In genomic region chr2:200147371-200147770, GRCh38 we compare ENCODE assay signal across 28 cellular contexts.
DNase-seq lines count a peak whose midpoint lies in the region; ATAC-seq, FAIRE-seq and TF ChIP-seq lines count a peak whose summit lies in the region.
"Had no signal": no experiment of that assay in that cellular context is flagged by ENCODE, and none has a peak within 500 bp of the region (broad histone marks: within the 10 kb centered on the region; RNA-seq: fewer than 3 reads in every experiment).

No MANE protein-coding gene starts in this region.

- no peak overlapping the region for H3K4me3 ChIP-seq in SJCRH30
- H3K4me3 ChIP-seq in esophagus muscularis mucosa, result no peak overlapping the region
- H3K4me3 ChIP-seq in MG63, result no peak overlapping the region
- H3K4me3 ChIP-seq: BLaER1, GM12878 had no signal

- WGBS in esophagus muscularis mucosa, result 83% methylated on average over 2 of the region's 2 CpGs

- ATAC-seq in GM21367 (IDR thresholded peaks at IDR 0.05; ENCODE audit: unreplicated experiment), result no peak
- ATAC-seq: GM12878 had no signal

- DNase-seq in SJCRH30, result peak; percentile 70 to 88
- DNase-seq in esophagus muscularis mucosa (ENCODE audit: extremely low spot score), result peak; percentile 60
- DNase-seq in RCC 7860 (ENCODE audit: low spot score), result no peak
- DNase-seq in MG63, result no peak
- DNase-seq in amygdala (lab: John Stamatoyannopoulos, UW), result no peak
- DNase-seq: 8988T; ACHN; BE2C; C1 segment of cervical spinal cord; CD4-positive, alpha-beta memory T cell; CD4-positive, CD25-positive, alpha-beta regulatory T cell; CD8-positive, alpha-beta memory T cell; COR-L47; DMS 273 treated with DMSO at 0.1 percent for 48 hours; DMS153; DMS53; DMS79; DND-41; EL; GDM1 had no signal

- no peak for FAIRE-seq in RCC 7860 (lab: Jason Lieb, UNC)
- FAIRE-seq: A204.1, GM12878, GM12892, GM18507 had no signal

- H3K36me3 Mint-ChIP-seq in nephron (ENCODE audit: low read depth), result no peaks in the 10 kb centered on the region
- H3K36me3 Mint-ChIP-seq: CD14-positive monocyte; CD4-positive, CD25-positive, alpha-beta regulatory T cell had no signal

- H3K27me3 ChIP-seq in SJCRH30, result no peaks in the 10 kb centered on the region
- no peaks in the 10 kb centered on the region for H3K27me3 ChIP-seq in esophagus muscularis mucosa
- no peaks in the 10 kb centered on the region for H3K27me3 ChIP-seq in MG63
- H3K27me3 ChIP-seq: BE2C, BLaER1 had no signal

- H3K4me1 Mint-ChIP-seq in nephron, result peaks cover 18% of the 10 kb centered on the region
- H3K4me1 Mint-ChIP-seq: CD14-positive monocyte; CD4-positive, alpha-beta memory T cell; CD4-positive, CD25-positive, alpha-beta regulatory T cell; CD8-positive, alpha-beta memory T cell had no signal

- no peak overlapping the region for H3K4me3 Mint-ChIP-seq in nephron
- H3K4me3 Mint-ChIP-seq: CD14-positive monocyte; CD4-positive, alpha-beta memory T cell; CD4-positive, CD25-positive, alpha-beta regulatory T cell; CD8-positive, alpha-beta memory T cell had no signal

- H3K4me1 ChIP-seq in SJCRH30, result peaks cover 44% of the 10 kb centered on the region
- no peaks in the 10 kb centered on the region for H3K4me1 ChIP-seq in esophagus muscularis mucosa
- H3K4me1 ChIP-seq: BE2C, BLaER1 had no signal

- peak overlapping the region; percentile 23 to 41 (median 32) for H3K27ac Mint-ChIP-seq in nephron
- H3K27ac Mint-ChIP-seq: CD14-positive monocyte; CD4-positive, alpha-beta memory T cell; CD4-positive, CD25-positive, alpha-beta regulatory T cell; CD8-positive, alpha-beta memory T cell had no signal

- no peaks in the 10 kb centered on the region for H3K27me3 Mint-ChIP-seq in nephron (ENCODE audit: low read depth)
- H3K27me3 Mint-ChIP-seq: CD4-positive, CD25-positive, alpha-beta regulatory T cell had no signal

- H3K36me3 ChIP-seq in SJCRH30 (no peaks in the 10 kb centered on the region), esophagus muscularis mucosa (no peaks in the 10 kb centered on the region), MG63 (no peaks in the 10 kb centered on the region)
- H3K36me3 ChIP-seq: BE2C, BLaER1 had no signal

- intact Hi-C loops in esophagus muscularis mucosa (cut with DNase I), result no loop called here

- H3K27ac ChIP-seq in SJCRH30, result peak overlapping the region; percentile 98
- no peak overlapping the region for H3K27ac ChIP-seq in esophagus muscularis mucosa (replicated peaks in 1 of 4)
- H3K27ac ChIP-seq: BLaER1 had no signal

- H3K9me3 Mint-ChIP-seq in nephron, result peaks cover 47% of the 10 kb centered on the region

- H3K9me3 ChIP-seq in SJCRH30 (replicated peaks) (peaks cover 21% of the 10 kb centered on the region), esophagus muscularis mucosa (peaks cover 0 to 17% (median 0%) of the 10 kb centered on the region in 4 donors), MG63 (peaks cover 19% of the 10 kb centered on the region)
- H3K9me3 ChIP-seq: BE2C had no signal

- TF ChIP-seq CTCF in esophagus muscularis mucosa (IDR thresholded peaks at IDR 0.05), result no peak
- TF ChIP-seq CTCF in nephron (IDR thresholded peaks at IDR 0.05; ENCODE audit: unreplicated experiment in 3 of 3), result no peak

- TF ChIP-seq EP300 in esophagus muscularis mucosa (IDR thresholded peaks at IDR 0.05), result no peak

- no peak for TF ChIP-seq POLR2A in esophagus muscularis mucosa (IDR thresholded peaks at IDR 0.05; ENCODE audit: low read depth)

Comparison
In these comparisons a context has a peak if more than half of its experiments do, and no peak if none do; other contexts are left out.
1. DNase-seq: peak in SJCRH30 (2 of 2) and esophagus muscularis mucosa (single experiment); none in RCC 7860 (single experiment), MG63 (single experiment) and amygdala (0 of 56).